Comparison of ENCODE assay signal across 14 cellular contexts in the genomic region with DNA sequence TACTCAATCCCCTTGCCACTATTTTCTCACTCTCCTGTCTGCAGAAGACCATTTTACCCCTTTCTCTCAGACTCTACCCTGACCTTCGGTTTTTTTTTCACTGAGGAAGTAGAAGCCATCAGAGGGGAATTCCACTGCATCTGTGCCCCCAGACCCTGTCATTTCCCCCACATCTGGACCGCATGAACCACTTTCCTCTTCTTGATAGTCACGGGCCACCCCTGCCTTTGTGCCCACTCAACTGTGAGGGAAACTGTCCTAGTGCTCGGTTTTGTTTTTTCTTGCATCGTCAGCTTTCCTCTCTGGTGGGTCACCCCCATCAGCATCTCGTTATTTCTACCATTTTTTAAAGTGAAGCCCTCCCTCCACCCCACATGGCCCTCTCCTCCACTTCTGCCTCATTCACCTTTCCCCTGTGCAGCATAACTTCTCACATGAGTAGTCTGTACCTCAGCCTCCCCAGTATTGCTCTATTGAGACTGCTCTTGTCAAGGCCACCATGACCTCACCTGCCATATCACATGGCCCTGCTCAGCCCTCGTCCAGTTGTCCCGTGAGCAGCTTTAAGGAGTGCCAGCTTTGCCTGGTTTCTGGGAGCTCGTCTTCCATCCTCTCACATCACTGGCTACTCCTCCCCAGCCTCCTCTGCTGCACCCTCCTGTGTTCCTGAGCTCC. TPM values are rescaled to one million over a fixed set of nuclear protein-coding genes. Genes with fewer than 3 reads are reported as not detected.
DNase-seq lines count a peak whose midpoint lies in the region; ATAC-seq and TF ChIP-seq lines count a peak whose summit lies in the region.
"Had no signal": no experiment of that assay in that cellular context is flagged by ENCODE, and none has a peak within 500 bp of the region (broad histone marks: within the 10 kb centered on the region; RNA-seq: fewer than 3 reads in every experiment).

No MANE protein-coding gene starts in this region.

- TF ChIP-seq POLR2A in spleen (IDR thresholded peaks at IDR 0.05): no peak

- intact Hi-C loops in spleen (cut with DNase I; ENCODE audit: low total_unique reads): no loop called here
- intact Hi-C loops in left lung (cut with DNase I): no loop called here

- H3K27ac ChIP-seq in spleen (peak overlapping the region in 6 of 8 donors; percentile 9 to 65 (median 34)), left lung (no peak overlapping the region)
- H3K27ac ChIP-seq: 22Rv1, left ventricle myocardium inferior had no signal

- H3K4me1 ChIP-seq in spleen (peaks cover under 1 to 26% (median 13%) of the 10 kb centered on the region in 6 donors), left lung (peaks cover 0 to 2% of the 10 kb centered on the region in 2 donors)
- H3K4me1 ChIP-seq: left ventricle myocardium inferior had no signal

- H3K4me3 ChIP-seq in spleen: no peak overlapping the region
- no peak overlapping the region for H3K4me3 ChIP-seq in left lung
- H3K4me3 ChIP-seq: left ventricle myocardium inferior had no signal

- WGBS in spleen, 5 donors: 64 to 75% (median 69%) methylated on average over 9 of the region's 9 CpGs

- H3K36me3 ChIP-seq in spleen: peaks cover 8 to 100% (median 79%) of the 10 kb centered on the region in 6 donors
- H3K36me3 ChIP-seq in left lung: peaks cover 0 to 89% of the 10 kb centered on the region in 2 donors

- TF ChIP-seq CTCF in spleen (IDR thresholded peaks at IDR 0.05 in 8 of 11, conservative IDR thresholded peaks at IDR 0.05 in 3 of 11): no peak
- TF ChIP-seq CTCF in left lung (IDR thresholded peaks at IDR 0.05): no peak

- DNase-seq in activated CD4-positive, CD25-positive, alpha-beta regulatory T cell (lab: John Stamatoyannopoulos, UW): no peak
- DNase-seq in spleen: no peak
- DNase-seq in DMS114 treated with DMSO at 0.1 percent for 48 hours (lab: John Stamatoyannopoulos, UW; ENCODE audit: unreplicated experiment): no peak
- DNase-seq in left lung: no peak
- DNase-seq in OCI-M1 (lab: John Stamatoyannopoulos, UW): no peak
- DNase-seq: activated CD4-positive, alpha-beta T cell treated with anti-CD3 and anti-CD28 coated beads, Interleukin-2, amount 50 U/mL, for 48 hours; Caco-2; left ventricle myocardium inferior; nucleus accumbens; T-cell had no signal

- H3K27me3 ChIP-seq in spleen (replicated peaks in 1 of 7) (no peaks in the 10 kb centered on the region), left lung (no peaks in the 10 kb centered on the region)

- H3K9me3 ChIP-seq in spleen (no peaks in the 10 kb centered on the region), left lung (no peaks in the 10 kb centered on the region)
- H3K9me3 ChIP-seq: Caco-2, left ventricle myocardium inferior had no signal

- peak; percentile 38 to 56 for ATAC-seq in activated CD4-positive, CD25-positive, alpha-beta regulatory T cell treated with anti-CD3 and anti-CD28 coated beads, Interleukin-2, amount 50 U/mL, for 24 hours
- ATAC-seq in GM21737 (IDR thresholded peaks at IDR 0.05; ENCODE audit: unreplicated experiment): peak; percentile 67
- peak; percentile 64 for ATAC-seq in HG03457 (IDR thresholded peaks at IDR 0.05; ENCODE audit: unreplicated experiment)
- no peak for ATAC-seq in left lung
- ATAC-seq: T-cell had no signal

RNA-seq across cellular contexts. Expression of a gene that starts 32.4 kb away (rescaled TPM):
- total RNA-seq in spleen (10 to 100 TPM; 30.6 to 39.9 (median 35.4) TPM), left lung (10 to 100 TPM; 32.2 to 36.8 TPM)
- polyA plus RNA-seq in spleen: 10 to 100 TPM; 10.4 to 10.9 (median 10.8) TPM

RNA-seq across cellular contexts. Expression of a gene that starts 50.7 kb away (rescaled TPM):
- 10 to 100 TPM in 3 of 7 donors, 1 to 10 TPM in 4; 6.5 to 14.5 (median 9.0) TPM for total RNA-seq in spleen
- polyA plus RNA-seq in spleen: 1 to 10 TPM; 1.5 to 2.1 (median 2.0) TPM
- 1 to 10 TPM; 2.6 to 3.1 TPM for total RNA-seq in left lung

Comparison
In these comparisons a context has a peak if more than half of its experiments do, and no peak if none do; other contexts are left out.
1. H3K27ac ChIP-seq: peak in spleen (6 of 8); none in left lung (0 of 2).